ENCODE assay signal across 1 cellular context in genomic region chr6:109339906-109340678, GRCh38.
A peak's percentile ranks its signal among the peaks of the same experiment; 100 is the strongest.
TF ChIP-seq lines count a peak whose summit lies in the region.

No MANE protein-coding gene starts in this region.

TF ChIP-seq in K562, 482 proteins besides CTCF, POLR2A, EP300 and RAD21 (continued from another document and continues in another):
- TF ChIP-seq ZNF592 (IDR thresholded peaks at IDR 0.05) (peak; percentile 69; the same call in 1 of the 2 replicates), CREB5 (CRISPR knock-in tag; IDR thresholded peaks at IDR 0.05) (no peak), TSHZ1 (CRISPR knock-in tag; IDR thresholded peaks at IDR 0.05) (no peak), RFX7 (CRISPR knock-in tag; IDR thresholded peaks at IDR 0.05) (no peak), ZNF174 (CRISPR knock-in tag; IDR thresholded peaks at IDR 0.05) (no peak), JUN (IDR thresholded peaks at IDR 0.05; ENCODE audit: borderline replicate concordance, low read depth, low read length) (no peak), JUN (CRISPR knock-in tag; IDR thresholded peaks at IDR 0.05; ENCODE audit: borderline replicate concordance) (no peak), HMG20B (CRISPR knock-in tag; IDR thresholded peaks at IDR 0.05) (no peak), MITF (IDR thresholded peaks at IDR 0.05) (no peak), DMBX1 (CRISPR knock-in tag; IDR thresholded peaks at IDR 0.05; ENCODE audit: borderline replicate concordance) (0 out of 2 replicates have a peak, but pooled peaks have one; percentile 28), BRF1 (IDR thresholded peaks at IDR 0.05; ENCODE audit: borderline replicate concordance, extremely low read depth, insufficient read length) (no peak), FOS (IDR thresholded peaks at IDR 0.05; ENCODE audit: extremely low read depth, insufficient read length) (no peak), ZNF699 (CRISPR knock-in tag; IDR thresholded peaks at IDR 0.05; ENCODE audit: insufficient replicate concordance) (no peak), SMARCA4 (IDR thresholded peaks at IDR 0.05) (peak; percentile 82), NR4A1 (CRISPR knock-in tag; IDR thresholded peaks at IDR 0.05) (no peak), NR4A1 (tag; IDR thresholded peaks at IDR 0.05) (no peak), TRIM25 (IDR thresholded peaks at IDR 0.05; ENCODE audit: borderline replicate concordance) (no peak), FOXK2 (conservative IDR thresholded peaks at IDR 0.05 in 1 of 2, IDR thresholded peaks at IDR 0.05 in 1 of 2; ENCODE audit: low read depth in 2 of 2) (no peak), ZNF707 (CRISPR knock-in tag; conservative IDR thresholded peaks at IDR 0.05) (no peak), ZNF24 (IDR thresholded peaks at IDR 0.05) (no peak), GTF3C2 (IDR thresholded peaks at IDR 0.05; ENCODE audit: borderline replicate concordance, extremely low read depth, insufficient read length) (no peak), FOXP4 (CRISPR knock-in tag; IDR thresholded peaks at IDR 0.05; ENCODE audit: borderline replicate concordance) (no peak), MCM7 (IDR thresholded peaks at IDR 0.05) (no peak), CUX1 (CRISPR knock-in tag; IDR thresholded peaks at IDR 0.05) (no peak), ZNF395 (CRISPR knock-in tag; IDR thresholded peaks at IDR 0.05) (peak; percentile 27; the same call in 1 of the 2 replicates), KHSRP (IDR thresholded peaks at IDR 0.05) (no peak)
